36 cellular contexts compared by ENCODE assay signal in genomic region chr12:130298322-130298721, GRCh38. TPM values are rescaled to one million over a fixed set of nuclear protein-coding genes. Genes with fewer than 3 reads are reported as not detected.
"Had no signal": no experiment of that assay in that cellular context is flagged by ENCODE, and none has a peak within 500 bp of the region (broad histone marks: within the 10 kb centered on the region; RNA-seq: fewer than 3 reads in every experiment).

No MANE protein-coding gene starts in this region.

- DNase-seq: Karpas-422, Kasumi-1, MG63, MM.1S, MV-4-11, NCI-H1048, NCI-H1092, NCI-H1092 treated with DMSO at 0.1 percent for 48 hours, NCI-H1105, NCI-H1105 treated with DMSO at 0.1 percent for 48 hours, NCI-H1417, NCI-H1417 treated with DMSO at 0.1 percent for 48 hours, NCI-H1436, NCI-H1436 treated with DMSO at 0.1 percent for 48 hours, NCI-H146, NCI-H1694, NCI-H1694 treated with DMSO at 0.1 percent for 48 hours, NCI-H187, NCI-H187 treated with DMSO at 0.1 percent for 48 hours, NCI-H1930, NCI-H2029, NCI-H2029 treated with DMSO at 0.1 percent for 48 hours, NCI-H2081, NCI-H2081 treated with DMSO at 0.1 percent for 48 hours, NCI-H2107, NCI-H2171, NCI-H2171 treated with DMSO at 0.1 percent for 48 hours, NCI-H2227 treated with DMSO at 0.1 percent for 48 hours, NCI-H226, NCI-H345, NCI-H446, NCI-H446 treated with DMSO at 0.1 percent for 48 hours, NCI-H510A had no signal

RNA-seq across cellular contexts. Expression of gene PIWIL1, which starts 39.4 kb away (rescaled TPM):
- total RNA-seq: LHCN-M2, M059J, MCF 10A had no signal
